In the genomic region with DNA sequence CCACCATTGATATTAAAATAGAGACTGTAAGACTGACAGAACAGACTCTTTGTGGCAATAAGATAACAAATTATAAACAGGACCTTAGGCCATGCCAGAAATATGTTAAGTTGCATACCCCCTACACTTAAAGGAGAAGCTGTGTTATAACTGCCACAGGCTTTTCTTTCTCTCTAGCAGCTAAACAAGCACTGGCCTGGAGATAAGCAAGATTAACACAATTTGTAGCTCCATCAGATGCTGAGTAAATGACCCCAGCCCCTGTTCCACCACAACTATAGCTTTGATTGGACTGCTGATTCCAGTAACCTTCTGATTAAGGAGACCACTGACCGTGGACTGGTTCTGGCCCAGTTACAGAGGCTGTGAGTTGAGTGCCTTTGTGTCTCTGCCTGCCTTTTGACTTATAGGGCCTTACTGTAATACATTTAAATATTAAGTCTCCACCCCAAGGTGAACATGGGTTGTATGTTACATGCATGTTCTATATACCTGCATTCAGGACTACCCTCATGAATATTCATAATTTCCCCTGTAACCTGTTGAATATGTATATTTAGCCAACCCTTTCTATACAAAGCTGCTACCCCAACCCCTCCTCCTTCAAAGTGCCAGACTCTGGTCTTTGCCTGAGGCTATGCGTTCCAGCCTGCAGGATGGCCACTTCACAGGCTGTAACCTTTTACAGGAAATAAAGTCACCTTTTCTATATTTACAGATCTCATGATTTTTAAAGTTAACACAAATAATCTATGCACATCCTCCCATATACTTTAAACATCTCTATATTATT, we compare ENCODE assay signal across 19 cellular contexts. TPM values are rescaled to one million over a fixed set of nuclear protein-coding genes. Genes with fewer than 3 reads are reported as not detected.
DNase-seq lines count a peak whose midpoint lies in the region; ATAC-seq and TF ChIP-seq lines count a peak whose summit lies in the region.
"Had no signal": no experiment of that assay in that cellular context is flagged by ENCODE, and none has a peak within 500 bp of the region (broad histone marks: within the 10 kb centered on the region; RNA-seq: fewer than 3 reads in every experiment).

No MANE protein-coding gene starts in this region.

- H3K4me1 ChIP-seq in esophagus muscularis mucosa = no peaks in the 10 kb centered on the region
- H3K4me1 ChIP-seq: BLaER1 treated with 17β-estradiol and CSF1 and Interleukin-3, amounts not matched to agents 10 nM and 100 nM had no signal

- DNase-seq in ELF-1 (ENCODE audit: low read depth, low spot score) (peak; percentile 75), NCI-H526 (lab: John Stamatoyannopoulos, UW) (peak; percentile 20 to 56), posterior vena cava (ENCODE audit: low spot score) (peak; percentile 4), esophagus muscularis mucosa (ENCODE audit: extremely low spot score) (no peak), NCI-H82 (lab: John Stamatoyannopoulos, UW) (no peak)
- DNase-seq: Calu3; CD8-positive, alpha-beta T cell; DMS53; EL; GOT3; KBM-7; NCI-H1930; NCI-H226; NK-92 treated with Interleukin-12 subunit alpha and Interleukin-12 subunit beta, amount 100 ng/mL, for 24 hours; RPMI8226 had no signal

- peaks cover 0 to 20% (median 13%) of the 10 kb centered on the region in 4 donors for H3K9me3 ChIP-seq in esophagus muscularis mucosa

- WGBS in esophagus muscularis mucosa = 96% methylated on average over 2 of the region's 2 CpGs

- no peak for TF ChIP-seq EP300 in esophagus muscularis mucosa (IDR thresholded peaks at IDR 0.05)

- no peak for TF ChIP-seq POLR2A in esophagus muscularis mucosa (IDR thresholded peaks at IDR 0.05; ENCODE audit: low read depth)

- intact Hi-C loops in posterior vena cava (cut with DNase I) = no loop called here
- intact Hi-C loops in esophagus muscularis mucosa (cut with DNase I) = no loop called here

- H3K27ac ChIP-seq in esophagus muscularis mucosa (replicated peaks in 1 of 4) = no peak overlapping the region
- H3K27ac ChIP-seq: BLaER1 treated with 17β-estradiol and CSF1 and Interleukin-3, amounts not matched to agents 10 nM and 100 nM had no signal

- H3K27me3 ChIP-seq in esophagus muscularis mucosa = no peaks in the 10 kb centered on the region
- H3K27me3 ChIP-seq: BLaER1 treated with 17β-estradiol and CSF1 and Interleukin-3, amounts not matched to agents 10 nM and 100 nM had no signal

- no peak overlapping the region for H3K4me3 ChIP-seq in esophagus muscularis mucosa
- H3K4me3 ChIP-seq: BLaER1 treated with 17β-estradiol and CSF1 and Interleukin-3, amounts not matched to agents 10 nM and 100 nM had no signal

- no peak for TF ChIP-seq CTCF in esophagus muscularis mucosa (IDR thresholded peaks at IDR 0.05)

- no peak; the same call in 2 of the 3 replicates for ATAC-seq in SK-N-SH treated with all-trans-retinoic acid at 6 μM for 48 hours
- ATAC-seq in HG02759 (IDR thresholded peaks at IDR 0.05; ENCODE audit: unreplicated experiment) = no peak
- ATAC-seq: CD8-positive, alpha-beta T cell; HCT116 had no signal

- no peaks in the 10 kb centered on the region for H3K36me3 ChIP-seq in esophagus muscularis mucosa
- H3K36me3 ChIP-seq: BLaER1 treated with 17β-estradiol and CSF1 and Interleukin-3, amounts not matched to agents 10 nM and 100 nM had no signal

TF ChIP-seq in SK-N-SH treated with all-trans-retinoic acid at 6 μM for 48 hours, 23 proteins besides CTCF, POLR2A, EP300 and RAD21:
- TF ChIP-seq ZC3H10 (CRISPR knock-in tag; IDR thresholded peaks at IDR 0.05) (no peak), TCF4 (CRISPR knock-in tag; IDR thresholded peaks at IDR 0.05; ENCODE audit: borderline replicate concordance) (peak; percentile 70; the same call in 1 of the 2 replicates)
- TF ChIP-seq, protein P1, sequence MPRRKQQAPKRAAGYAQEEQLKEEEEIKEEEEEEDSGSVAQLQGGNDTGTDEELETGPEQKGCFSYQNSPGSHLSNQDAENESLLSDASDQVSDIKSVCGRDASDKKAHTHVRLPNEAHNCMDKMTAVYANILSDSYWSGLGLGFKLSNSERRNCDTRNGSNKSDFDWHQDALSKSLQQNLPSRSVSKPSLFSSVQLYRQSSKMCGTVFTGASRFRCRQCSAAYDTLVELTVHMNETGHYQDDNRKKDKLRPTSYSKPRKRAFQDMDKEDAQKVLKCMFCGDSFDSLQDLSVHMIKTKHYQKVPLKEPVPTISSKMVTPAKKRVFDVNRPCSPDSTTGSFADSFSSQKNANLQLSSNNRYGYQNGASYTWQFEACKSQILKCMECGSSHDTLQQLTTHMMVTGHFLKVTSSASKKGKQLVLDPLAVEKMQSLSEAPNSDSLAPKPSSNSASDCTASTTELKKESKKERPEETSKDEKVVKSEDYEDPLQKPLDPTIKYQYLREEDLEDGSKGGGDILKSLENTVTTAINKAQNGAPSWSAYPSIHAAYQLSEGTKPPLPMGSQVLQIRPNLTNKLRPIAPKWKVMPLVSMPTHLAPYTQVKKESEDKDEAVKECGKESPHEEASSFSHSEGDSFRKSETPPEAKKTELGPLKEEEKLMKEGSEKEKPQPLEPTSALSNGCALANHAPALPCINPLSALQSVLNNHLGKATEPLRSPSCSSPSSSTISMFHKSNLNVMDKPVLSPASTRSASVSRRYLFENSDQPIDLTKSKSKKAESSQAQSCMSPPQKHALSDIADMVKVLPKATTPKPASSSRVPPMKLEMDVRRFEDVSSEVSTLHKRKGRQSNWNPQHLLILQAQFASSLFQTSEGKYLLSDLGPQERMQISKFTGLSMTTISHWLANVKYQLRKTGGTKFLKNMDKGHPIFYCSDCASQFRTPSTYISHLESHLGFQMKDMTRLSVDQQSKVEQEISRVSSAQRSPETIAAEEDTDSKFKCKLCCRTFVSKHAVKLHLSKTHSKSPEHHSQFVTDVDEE (CRISPR knock-in tag; IDR thresholded peaks at IDR 0.05) = peak; percentile 71; the same call in 1 of the 2 replicates

RNA-seq across cellular contexts. Expression of a gene that starts 10.3 kb away (rescaled TPM):
- total RNA-seq in posterior vena cava = 1 to 10 TPM; 7.1 to 8.4 TPM
- total RNA-seq in esophagus muscularis mucosa = 1 to 10 TPM; 2.1 to 3.7 (median 2.8) TPM

Comparison
In these comparisons a context has a peak if more than half of its experiments do, and no peak if none do; other contexts are left out.
1. DNase-seq: peak in ELF-1 (single experiment), NCI-H526 (2 of 2) and posterior vena cava (single experiment); none in esophagus muscularis mucosa (single experiment) and NCI-H82 (single experiment).